ENCODE assay signal across 1 cellular context in genomic region chr22:27850000-27850465, GRCh38.
TF ChIP-seq lines count a peak whose summit lies in the region.

No MANE protein-coding gene starts in this region.

TF ChIP-seq in HepG2, 621 proteins besides CTCF, POLR2A, EP300 and RAD21 (continued from another document):
- TF ChIP-seq TCF7 (IDR thresholded peaks at IDR 0.05; ENCODE audit: low read depth), result peak; percentile 11; the same call in 1 of the 2 replicates
- TF ChIP-seq TBX2 (CRISPR knock-in tag; IDR thresholded peaks at IDR 0.05; ENCODE audit: borderline replicate concordance), result peak; percentile 53; the same call in 1 of the 2 replicates
- TF ChIP-seq RBM22 (optimal IDR thresholded peaks at IDR 0.05; ENCODE audit: low read length), result peak; percentile 38
- TF ChIP-seq SAP130 (CRISPR knock-in tag; IDR thresholded peaks at IDR 0.05; ENCODE audit: low read depth), result peak; percentile 15; the same call in 1 of the 2 replicates
- peak; percentile 27; the same call in 1 of the 2 replicates for TF ChIP-seq ARID5B (CRISPR knock-in tag; IDR thresholded peaks at IDR 0.05)
- TF ChIP-seq SMAD1 (CRISPR knock-in tag; IDR thresholded peaks at IDR 0.05; ENCODE audit: borderline replicate concordance, low read depth), result no peak
- peak; percentile 26; the same call in 1 of the 2 replicates for TF ChIP-seq RCOR2 (CRISPR knock-in tag; IDR thresholded peaks at IDR 0.05)
- TF ChIP-seq THYN1 (CRISPR knock-in tag; IDR thresholded peaks at IDR 0.05; ENCODE audit: borderline replicate concordance, low read depth), result no peak
- no peak for TF ChIP-seq KDM6A (CRISPR knock-in tag; IDR thresholded peaks at IDR 0.05; ENCODE audit: low read depth)
TF ChIP-seq in HepG2: peak in this region for 14.
